Comparison of ENCODE assay signal across 8 cellular contexts in the genomic region with DNA sequence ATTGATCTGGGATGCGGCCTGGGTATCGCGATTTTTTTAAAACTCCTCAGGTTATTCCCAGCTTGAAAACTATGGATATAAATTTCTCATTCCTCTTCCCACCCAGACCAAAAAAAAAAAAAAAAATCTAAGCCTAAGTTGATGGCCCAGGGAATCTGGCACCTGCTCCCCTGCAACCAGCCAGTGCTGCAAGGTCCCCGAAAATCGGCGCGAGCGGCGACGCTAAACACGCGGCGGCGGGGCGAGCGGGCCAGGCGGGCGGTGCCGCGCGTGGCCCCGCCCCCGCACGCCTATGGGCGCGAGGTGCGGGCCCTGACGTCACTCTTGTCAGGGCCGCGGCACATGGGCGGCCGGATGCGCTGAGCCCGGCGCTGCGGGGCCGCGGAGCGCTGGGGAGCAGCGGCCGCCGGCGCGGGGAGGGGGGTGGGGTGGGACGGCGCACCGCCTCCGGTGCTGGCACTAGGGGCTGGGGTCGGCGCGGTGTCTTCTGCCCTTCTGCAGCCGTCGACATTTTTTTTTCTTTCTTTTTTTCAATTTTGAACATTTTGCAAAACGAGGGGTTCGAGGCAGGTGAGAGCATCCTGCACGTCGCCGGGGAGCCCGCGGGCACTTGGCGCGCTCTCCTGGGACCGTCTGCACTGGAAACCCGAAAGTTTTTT. TPM values are rescaled to one million over a fixed set of nuclear protein-coding genes. Genes with fewer than 3 reads are reported as not detected.
A peak's percentile ranks its signal among the peaks of the same experiment; 100 is the strongest.
DNase-seq lines count a peak whose midpoint lies in the region; ATAC-seq and TF ChIP-seq lines count a peak whose summit lies in the region.

TSS of gene HLF (plus strand) at position 321 of the 659 bp plus-strand sequence. CDS start 525 bp downstream, outside the sequence.

- TF ChIP-seq CTCF in AG04450 (IDR thresholded peaks at IDR 0.05; ENCODE audit: low read depth, low read length) = no peak

- peaks cover 25% of the 10 kb centered on the region for H3K4me1 ChIP-seq in mononuclear cell (ENCODE audit: insufficient read depth, low read length)

- H3K4me3 ChIP-seq in AG04450 (ENCODE audit: low read depth, low read length) (peak within 1 kb of the TSS; percentile 36), mononuclear cell (ENCODE audit: low read length) (peak within 1 kb of the TSS; percentile 18)

- TF ChIP-seq POLR2A in erythroblast (IDR thresholded peaks at IDR 0.05; ENCODE audit: low read length) = no peak

- H3K9me3 ChIP-seq in AG04450 (ENCODE audit: control insufficient read depth, insufficient read depth, low read length) (peaks cover 2% of the 10 kb centered on the region; the same call in 1 of the 2 replicates), mononuclear cell (ENCODE audit: low read depth, low read length) (no peaks in the 10 kb centered on the region)

- peaks cover 49% of the 10 kb centered on the region for H3K27me3 ChIP-seq in AG04450 (ENCODE audit: control insufficient read depth, insufficient read depth, low read length)
- peaks cover 88% of the 10 kb centered on the region for H3K27me3 ChIP-seq in mononuclear cell (ENCODE audit: insufficient read depth, low read length)

- ATAC-seq in GM19043 (IDR thresholded peaks at IDR 0.05; ENCODE audit: low read depth, unreplicated experiment) (peak; percentile 89), HG03354 (IDR thresholded peaks at IDR 0.05; ENCODE audit: poor library complexity, severe bottlenecking, unreplicated experiment) (peak; percentile 96)

- no peak within 1 kb of the TSS for H3K27ac ChIP-seq in AG04450 (ENCODE audit: low read depth, low read length)

- CTCF ChIA-PET in AG04450 (lab: Charles Lee) = interaction anchor here (0.9 to 1.7 kb wide), 2 partner anchors 26 to 248 kb away, joined by 4 read pairs; no protein-coding TSS in a partner anchor

- POLR2A ChIA-PET in AG04450 (lab: Yijun Ruan, JAX) = no interaction called here

- no peak for DNase-seq in AG04450 (ENCODE audit: low read depth, low spot score)
- peak; percentile 84 to 92 for DNase-seq in NCI-H524 (lab: John Stamatoyannopoulos, UW)
- DNase-seq in activated T-cell treated with anti-CD3 and anti-CD28 coated beads for 48 hours (ENCODE audit: low read depth) = peak; percentile 72
- DNase-seq in erythroblast (lab: John Stamatoyannopoulos, UW) = peak; percentile 87 to 92
- DNase-seq in stimulated activated CD8-positive, alpha-beta memory T cell treated with anti-CD3 and anti-CD28 coated beads, Interleukin-15, amount 100 ng/mL, for 48 hours (ENCODE audit: low read depth in 2 of 2) = peak; percentile 62 to 64

RNA-seq across cellular contexts. Expression of gene HLF, which starts in this region (rescaled TPM):
- not detected in 2 replicates for polyA plus RNA-seq in AG04450 (2011; rRNA removed)
- not detected in 2 replicates for polyA minus RNA-seq in AG04450 (2011; rRNA and poly(A)+ RNA removed)
- 1.7 TPM for total RNA-seq in mononuclear cell
